19 cellular contexts compared by ENCODE assay signal in the genomic region with DNA sequence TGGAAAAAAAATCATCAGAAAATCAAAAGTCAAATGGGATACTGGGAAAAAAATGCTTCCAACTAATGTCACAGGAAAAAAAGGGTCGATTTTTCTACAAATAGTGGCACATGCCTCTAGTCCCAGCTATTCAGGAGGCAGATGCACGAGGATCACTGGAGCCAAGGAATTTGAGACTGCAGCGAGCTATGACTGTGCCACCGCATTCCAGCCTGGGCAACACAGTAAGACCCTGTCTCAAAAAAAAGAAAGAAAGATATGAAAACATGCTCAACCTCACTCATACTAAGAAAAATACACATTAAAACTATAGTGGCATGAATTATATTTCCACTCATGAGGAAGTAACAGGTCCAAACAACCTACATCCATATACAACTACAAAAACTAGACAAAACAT. TPM values are rescaled to one million over a fixed set of nuclear protein-coding genes. Genes with fewer than 3 reads are reported as not detected.
A peak's percentile ranks its signal among the peaks of the same experiment; 100 is the strongest.
DNase-seq lines count a peak whose midpoint lies in the region; ATAC-seq, FAIRE-seq and TF ChIP-seq lines count a peak whose summit lies in the region.
"Had no signal": no experiment of that assay in that cellular context is flagged by ENCODE, and none has a peak within 500 bp of the region (broad histone marks: within the 10 kb centered on the region; RNA-seq: fewer than 3 reads in every experiment).

No MANE protein-coding gene starts in this region.

- no peak overlapping the region for H3K9ac ChIP-seq in K562 (ENCODE audit: insufficient read depth in 1 of 2, low read depth in 2 of 2, low read length in 2 of 2)

- no peak for ATAC-seq in CD4-positive, CD25-positive, alpha-beta regulatory T cell (ENCODE audit: low read depth in 2 of 2)
- ATAC-seq in K562: no peak
- ATAC-seq: Right ventricle myocardium inferior had no signal

- H3K27ac Mint-ChIP-seq in CD4-positive, CD25-positive, alpha-beta regulatory T cell: peak overlapping the region in 2 of 3 donors; percentile 3 to 57

- intact Hi-C loops in K562 (cut with micrococcal nuclease) (no loop called here), cardiac septum (cut with DNase I) (loop anchor here (10.0 kb wide), 1 partner anchor 108 kb away; no protein-coding TSS in a partner anchor)

- H2AFZ ChIP-seq in K562 (ENCODE audit: low read depth, low read length): no peak overlapping the region

- no peak for FAIRE-seq in K562 (lab: Jason Lieb, UNC)
- FAIRE-seq: GM12892 had no signal

- BruUV-seq in K562 (replicated peaks; lab: Mats Ljungman, UMichigan): no TSS peak

- TF ChIP-seq CTCF in HEK293 (tag by site-specific recombination; IDR thresholded peaks at IDR 0.05) (no peak), K562 (IDR thresholded peaks at IDR 0.05 in 2 of 3, conservative IDR thresholded peaks at IDR 0.05 in 1 of 3; ENCODE audit: insufficient read depth in 2 of 3, low read depth in 1 of 3, low read length in 3 of 3) (no peak), neutrophil (IDR thresholded peaks at IDR 0.05) (no peak), GM20000 (IDR thresholded peaks at IDR 0.05; ENCODE audit: extremely low read depth, missing control alignments) (no peak)

- peaks cover 32 to 64% (median 51%) of the 10 kb centered on the region in 4 donors for H3K4me1 Mint-ChIP-seq in CD4-positive, CD25-positive, alpha-beta regulatory T cell

- 52% methylated on average over 4 of the region's 4 CpGs for WGBS in K562 (ENCODE audit: insufficient coverage, low coverage, missing lambda C conversion rate)

- 0 out of 2 replicates have a peak, but pooled peaks cover 3% of the 10 kb centered on the region for H4K20me1 ChIP-seq in K562 (replicated peaks; ENCODE audit: control insufficient read depth, insufficient read depth, low read length)

- CTCF ChIA-PET in HEK293 (lab: Yijun Ruan, JAX) (no interaction called here), K562 (lab: Yijun Ruan, JAX; ENCODE audit: low intra/inter-chr PET ratio) (no interaction called here)

- H3K4me2 ChIP-seq in K562 (ENCODE audit: insufficient read depth, low read length): no peak overlapping the region

- peaks cover 10% of the 10 kb centered on the region for H3K36me3 Mint-ChIP-seq in CD4-positive, CD25-positive, alpha-beta regulatory T cell

- POLR2A ChIA-PET in HEK293 (lab: Yijun Ruan, JAX): interaction anchor here (0.8 kb wide), 1 partner anchor 145 kb away, joined by 5 read pairs; no protein-coding TSS in a partner anchor
- POLR2A ChIA-PET in K562 (lab: Yijun Ruan, JAX): interaction anchor here (0.5 to 1.1 kb wide), 2 partner anchors 19 to 46 kb away, joined by 3 read pairs; no protein-coding TSS in a partner anchor

- no peak for TF ChIP-seq RAD21 in K562 (CRISPR knock-in tag; conservative IDR thresholded peaks at IDR 0.05 in 1 of 2, IDR thresholded peaks at IDR 0.05 in 1 of 2)

- in situ Hi-C loops in K562 (cut with MboI): no loop called here

- H3K9me3 Mint-ChIP-seq in CD4-positive, CD25-positive, alpha-beta regulatory T cell: no peaks in the 10 kb centered on the region

- no peaks in the 10 kb centered on the region for H3K36me3 ChIP-seq in CD4-positive, CD25-positive, alpha-beta regulatory T cell (ENCODE audit: control insufficient read depth, insufficient read depth, low read length)
- H3K36me3 ChIP-seq in HEK293 (ENCODE audit: control insufficient read depth in 2 of 2, insufficient read depth in 1 of 2, low read length in 2 of 2): no peaks in the 10 kb centered on the region; a peak in 1 of 3 replicates
- H3K36me3 ChIP-seq in K562 (ENCODE audit: control insufficient read depth, insufficient read depth, low read length): no peaks in the 10 kb centered on the region; the same call in none of the 3 replicates
- H3K36me3 ChIP-seq in neutrophil: peaks cover 4% of the 10 kb centered on the region
- H3K36me3 ChIP-seq: MG63 had no signal

- peaks cover 18% of the 10 kb centered on the region for H3K4me1 ChIP-seq in CD4-positive, CD25-positive, alpha-beta regulatory T cell (ENCODE audit: control insufficient read depth, insufficient read depth, low read length, poor library complexity, severe bottlenecking)
- H3K4me1 ChIP-seq in HEK293 (ENCODE audit: control insufficient read depth, insufficient read depth, low read length): no peaks in the 10 kb centered on the region; the same call in 1 of the 2 replicates
- peaks cover 4 to 13% of the 10 kb centered on the region in 2 experiments for H3K4me1 ChIP-seq in K562 (replicated peaks in 1 of 2; ENCODE audit: control insufficient read depth in 2 of 2, insufficient read depth in 2 of 2, low read length in 2 of 2)
- peaks cover 0 to 8% of the 10 kb centered on the region in 2 experiments for H3K4me1 ChIP-seq in neutrophil (ENCODE audit: control insufficient read depth in 1 of 2, insufficient read depth in 1 of 2, low read depth in 1 of 2, low read length in 1 of 2)

- no peak for TF ChIP-seq EP300 in K562 (IDR thresholded peaks at IDR 0.05; ENCODE audit: low read length)

- H3K4me3 ChIP-seq in CD4-positive, CD25-positive, alpha-beta regulatory T cell (ENCODE audit: low read depth, low read length): no peak overlapping the region
- no peak overlapping the region for H3K4me3 ChIP-seq in HEK293 (ENCODE audit: low read depth, low read length)
- no peak overlapping the region for H3K4me3 ChIP-seq in K562
- no peak overlapping the region for H3K4me3 ChIP-seq in neutrophil (ENCODE audit: low read depth in 1 of 2, low read length in 1 of 2)
- H3K4me3 ChIP-seq: MG63 had no signal

- no peaks in the 10 kb centered on the region for H3K27me3 ChIP-seq in CD4-positive, CD25-positive, alpha-beta regulatory T cell (ENCODE audit: control insufficient read depth, insufficient read depth, low read length)
- no peaks in the 10 kb centered on the region for H3K27me3 ChIP-seq in K562 (ENCODE audit: control insufficient read depth in 2 of 2, insufficient read depth in 2 of 2, low read length in 2 of 2)
- H3K27me3 ChIP-seq in neutrophil: no peaks in the 10 kb centered on the region
- H3K27me3 ChIP-seq: MG63 had no signal

- DNase-seq in CD4-positive, CD25-positive, alpha-beta regulatory T cell: no peak
- DNase-seq in K562 (ENCODE audit: extremely low read depth in 1 of 4, low spot score in 3 of 4): no peak
- DNase-seq in cardiac septum (ENCODE audit: low spot score): no peak
- DNase-seq in GM19240 (ENCODE audit: insufficient read length, low spot score): no peak
- no peak for DNase-seq in GM20000 (ENCODE audit: low spot score)
- DNase-seq: CD4-positive, alpha-beta memory T cell; GOT3; HCEC 1CT; MG63; NCI-H1048; NCI-H1417 treated with DMSO at 0.1 percent for 48 hours; NCI-H187 treated with DMSO at 0.1 percent for 48 hours; NCI-H2107; NCI-H446 treated with DMSO at 0.1 percent for 48 hours; NCI-H526 treated with DMSO at 0.1 percent for 48 hours had no signal

- H3K27me3 Mint-ChIP-seq in CD4-positive, CD25-positive, alpha-beta regulatory T cell: no peaks in the 10 kb centered on the region
- H3K27me3 Mint-ChIP-seq: CD4-positive, alpha-beta memory T cell had no signal

- no peak overlapping the region for H3K4me3 Mint-ChIP-seq in CD4-positive, CD25-positive, alpha-beta regulatory T cell
- H3K4me3 Mint-ChIP-seq: CD4-positive, alpha-beta memory T cell had no signal

- no peaks in the 10 kb centered on the region for H3K9me3 ChIP-seq in CD4-positive, CD25-positive, alpha-beta regulatory T cell (ENCODE audit: control insufficient read depth in 2 of 2, low read length in 2 of 2)
- H3K9me3 ChIP-seq in HEK293 (ENCODE audit: control insufficient read depth, insufficient read depth, low read depth, low read length) (no peaks in the 10 kb centered on the region), K562 (replicated peaks; ENCODE audit: control insufficient read depth, insufficient read depth, low read depth, low read length) (no peaks in the 10 kb centered on the region), neutrophil (no peaks in the 10 kb centered on the region)
- H3K9me3 ChIP-seq: MG63 had no signal

- peaks cover 98% of the 10 kb centered on the region for H3K79me2 ChIP-seq in K562 (ENCODE audit: control insufficient read depth, insufficient read depth, low read length)

- no peak for TF ChIP-seq POLR2A in K562 (conservative IDR thresholded peaks at IDR 0.05)

- H3K27ac ChIP-seq in CD4-positive, CD25-positive, alpha-beta regulatory T cell (ENCODE audit: insufficient read depth, low read length, poor library complexity, severe bottlenecking): no peak overlapping the region
- H3K27ac ChIP-seq in HEK293 (ENCODE audit: extremely low read depth, low read depth, low read length) (no peak overlapping the region), K562 (ENCODE audit: extremely low read depth, low read depth, low read length) (no peak overlapping the region), neutrophil (peak overlapping the region; percentile 20)

- H3K9me1 ChIP-seq in K562 (ENCODE audit: control insufficient read depth, insufficient read depth, low read length): no peaks in the 10 kb centered on the region

RNA-seq across cellular contexts. Expression of a gene that starts 17.9 kb away (rescaled TPM):
- total RNA-seq in CD4-positive, CD25-positive, alpha-beta regulatory T cell: 54.2 TPM
- 10 to 100 TPM; 26.2 to 44.8 (median 37.9) TPM for polyA plus RNA-seq in CD4-positive, CD25-positive, alpha-beta regulatory T cell
- 58.5 and 60.1 TPM in 2 replicates for total RNA-seq in K562 (2011; cell fraction: chromatin; rRNA removed; ENCODE audit: low replicate concordance)
- total RNA-seq in K562 (2011; cell fraction: nucleolus; rRNA removed): 16.2 and 20.9 TPM in 2 replicates
- 34.3 and 66.6 TPM in 2 replicates for total RNA-seq in K562 (2011; cell fraction: nucleoplasm; rRNA removed)
- 22.1 and 22.4 TPM in 2 replicates for total RNA-seq in K562 (2014; rRNA removed)
- 59.7 and 65.2 TPM in 2 replicates for total RNA-seq in K562 (2014; rRNA removed; fragmentation: Illumina TruSeq; extraction: Trizol)
- 59.7 and 61.2 TPM in 2 replicates for total RNA-seq in K562 (2015; rRNA removed; fragmentation: Illumina TruSeq; extraction: Trizol)
- 50.8 and 56.7 TPM in 2 replicates for total RNA-seq in K562 (2021)
- 45.5 and 80.9 TPM in 2 replicates for polyA plus RNA-seq in K562 (2011; rRNA removed)
- 33.0 and 43.8 TPM in 2 replicates for polyA plus RNA-seq in K562 (2011; cell fraction: cytosol; rRNA removed)
- polyA plus RNA-seq in K562 (2011; cell fraction: nucleus; rRNA removed): 29.0 and 33.3 TPM in 2 replicates
- 49.2 and 51.7 TPM in 2 replicates for polyA plus RNA-seq in K562 (2012)
- 60.0 and 62.4 TPM in 2 replicates for polyA plus RNA-seq in K562 (2014; fragmentation: Illumina TruSeq; extraction: Trizol)
- polyA plus RNA-seq in K562 (2014; fragmentation: Nextera tagmentation; extraction: Ambion mirVana): 10 to 100 TPM; 81.6 to 87.7 TPM
- polyA plus RNA-seq in K562 (2014; rRNA removed): 46.0 and 59.1 TPM in 2 replicates
- polyA minus RNA-seq in K562 (2011; rRNA and poly(A)+ RNA removed): 59.7 and 82.3 TPM in 2 replicates
- 18.9 and 39.7 TPM in 2 replicates for polyA minus RNA-seq in K562 (2011; cell fraction: cytosol; rRNA and poly(A)+ RNA removed)
- 25.3 and 38.3 TPM in 2 replicates for polyA minus RNA-seq in K562 (2011; cell fraction: nucleus; rRNA and poly(A)+ RNA removed)
- 70.7 TPM for total RNA-seq in cardiac septum

RNA-seq across cellular contexts. Expression of a gene that starts 46.7 kb away (rescaled TPM):
- 39.4 TPM for total RNA-seq in CD4-positive, CD25-positive, alpha-beta regulatory T cell
- polyA plus RNA-seq in CD4-positive, CD25-positive, alpha-beta regulatory T cell: 100 to 1,000 TPM; 202 to 240 (median 210) TPM
- 19.2 and 30.9 TPM in 2 replicates for total RNA-seq in K562 (2011; cell fraction: chromatin; rRNA removed; ENCODE audit: low replicate concordance)
- total RNA-seq in K562 (2011; cell fraction: nucleolus; rRNA removed): 14.9 and 18.3 TPM in 2 replicates
- total RNA-seq in K562 (2011; cell fraction: nucleoplasm; rRNA removed): 21.5 and 21.8 TPM in 2 replicates
- total RNA-seq in K562 (2014; rRNA removed) (63.8 and 64.6 TPM in 2 replicates), K562 (2014; rRNA removed; fragmentation: Illumina TruSeq; extraction: Trizol) (89.8 and 98.4 TPM in 2 replicates), K562 (2015; rRNA removed; fragmentation: Illumina TruSeq; extraction: Trizol) (87.1 and 90.1 TPM in 2 replicates), K562 (2021) (82.4 and 90.4 TPM in 2 replicates), cardiac septum (37.2 TPM)
- polyA plus RNA-seq in K562 (2011; rRNA removed) (104 and 152 TPM in 2 replicates), K562 (2014; fragmentation: Illumina TruSeq; extraction: Trizol) (101 and 116 TPM in 2 replicates), K562 (2014; fragmentation: Nextera tagmentation; extraction: Ambion mirVana) (100 to 1,000 TPM; 375 to 402 TPM), K562 (2014; rRNA removed) (132 and 135 TPM in 2 replicates)
- polyA plus RNA-seq in K562 (2011; cell fraction: cytosol; rRNA removed): 55.3 and 80.4 TPM in 2 replicates
- polyA plus RNA-seq in K562 (2011; cell fraction: nucleus; rRNA removed): 20.6 and 28.8 TPM in 2 replicates
- 81.3 and 139 TPM in 2 replicates for polyA plus RNA-seq in K562 (2012)
- 51.1 and 61.6 TPM in 2 replicates for polyA minus RNA-seq in K562 (2011; rRNA and poly(A)+ RNA removed)
- polyA minus RNA-seq in K562 (2011; cell fraction: cytosol; rRNA and poly(A)+ RNA removed): 23.0 and 25.8 TPM in 2 replicates
- 8.5 and 12.7 TPM in 2 replicates for polyA minus RNA-seq in K562 (2011; cell fraction: nucleus; rRNA and poly(A)+ RNA removed)
